In genomic region chr5:43036856-43037711, GRCh38 we compare ENCODE assay signal across 9 cellular contexts. TPM values are rescaled to one million over a fixed set of nuclear protein-coding genes. Genes with fewer than 3 reads are reported as not detected.
DNase-seq lines count a peak whose midpoint lies in the region; ATAC-seq and TF ChIP-seq lines count a peak whose summit lies in the region.
"Had no signal": no experiment of that assay in that cellular context is flagged by ENCODE, and none has a peak within 500 bp of the region (broad histone marks: within the 10 kb centered on the region; RNA-seq: fewer than 3 reads in every experiment).

No MANE protein-coding gene starts in this region.

- H3K36me3 ChIP-seq in mammary epithelial cell (ENCODE audit: insufficient read depth, low read length) (no peaks in the 10 kb centered on the region), thyroid gland (no peaks in the 10 kb centered on the region)

- peaks cover 46% of the 10 kb centered on the region for H3K4me1 Mint-ChIP-seq in activated T-cell treated with anti-CD3 and anti-CD28 coated beads, Interleukin-2, amount 50 U/mL, for 4 hours (ENCODE audit: low read depth)

- H3K4me1 ChIP-seq in mammary epithelial cell (ENCODE audit: insufficient read depth, low read length), result peaks cover 5% of the 10 kb centered on the region
- H3K4me1 ChIP-seq in thyroid gland, result peaks cover 6 to 12% of the 10 kb centered on the region in 2 donors
- H3K4me1 ChIP-seq: Caco-2 had no signal

- no peaks in the 10 kb centered on the region for H4K20me1 ChIP-seq in mammary epithelial cell (ENCODE audit: insufficient read depth, low read length)

- peaks cover 46% of the 10 kb centered on the region for H3K79me2 ChIP-seq in mammary epithelial cell (ENCODE audit: insufficient read depth, low read length)

- TF ChIP-seq CTCF in mammary epithelial cell (conservative IDR thresholded peaks at IDR 0.05 in 1 of 2, IDR thresholded peaks at IDR 0.05 in 1 of 2; ENCODE audit: extremely low read depth in 1 of 2, insufficient read depth in 1 of 2, low read depth in 1 of 2, low read length in 2 of 2) (no peak), thyroid gland (IDR thresholded peaks at IDR 0.05) (no peak)

- peak overlapping the region; percentile 80 for H3K4me3 Mint-ChIP-seq in activated T-cell treated with anti-CD3 and anti-CD28 coated beads, Interleukin-2, amount 50 U/mL, for 4 hours

- 68% methylated on average over 22 of the region's 38 CpGs for WGBS in mammary epithelial cell (ENCODE audit: low coverage, missing lambda C conversion rate)
- 28 to 39% methylated on average over 38 of the region's 38 CpGs for WGBS in thyroid gland, 2 donors

- no peaks in the 10 kb centered on the region for H3K9me3 Mint-ChIP-seq in activated T-cell treated with anti-CD3 and anti-CD28 coated beads, Interleukin-2, amount 50 U/mL, for 4 hours

- H3K4me2 ChIP-seq in mammary epithelial cell (ENCODE audit: insufficient read depth, low read depth, low read length), result peak overlapping the region; percentile 72

- peak overlapping the region in 2 of 3 experiments; percentile 42 to 55 for H3K4me3 ChIP-seq in mammary epithelial cell (replicated peaks in 1 of 3; ENCODE audit: insufficient read depth in 1 of 3, low read depth in 2 of 3, low read length in 3 of 3)
- no peak overlapping the region for H3K4me3 ChIP-seq in thyroid gland (replicated peaks in 1 of 3)

- H3K9me3 ChIP-seq in mammary epithelial cell (replicated peaks; ENCODE audit: insufficient read depth, low read length) (peaks cover 16% of the 10 kb centered on the region), thyroid gland (no peaks in the 10 kb centered on the region)
- H3K9me3 ChIP-seq: Caco-2 had no signal

- no TSS peak for BruUV-seq in mammary epithelial cell (replicated peaks; lab: Mats Ljungman, UMichigan)

- TF ChIP-seq POLR2A in thyroid gland (IDR thresholded peaks at IDR 0.05), result no peak

- H3K36me3 Mint-ChIP-seq in activated T-cell treated with anti-CD3 and anti-CD28 coated beads, Interleukin-2, amount 50 U/mL, for 4 hours (ENCODE audit: insufficient read depth), result no peaks in the 10 kb centered on the region

- H3K27ac ChIP-seq in mammary epithelial cell (ENCODE audit: insufficient read depth, low read depth, low read length), result no peak overlapping the region
- peak overlapping the region in 2 of 3 donors; percentile 43 to 61 for H3K27ac ChIP-seq in thyroid gland

- dilution Hi-C loops in mammary epithelial cell (cut with HindIII; ENCODE audit: low sequenced_read_pairs), result no loop called here

- H3K27me3 Mint-ChIP-seq in activated T-cell treated with anti-CD3 and anti-CD28 coated beads, Interleukin-2, amount 50 U/mL, for 4 hours (ENCODE audit: low read depth), result no peaks in the 10 kb centered on the region

- H3K27me3 ChIP-seq in mammary epithelial cell (ENCODE audit: insufficient read depth, low read length), result no peaks in the 10 kb centered on the region
- peaks cover 43% of the 10 kb centered on the region for H3K27me3 ChIP-seq in thyroid gland

- in situ Hi-C loops in mammary epithelial cell (cut with MboI; ENCODE audit: low sequenced_read_pairs in 2 of 2), result loop anchor here in 1 of 2 donors (25.0 kb wide), 1 partner anchor 125 kb away; no protein-coding TSS in a partner anchor

- CTCF ChIA-PET in mammary epithelial cell (lab: Charles Lee; ENCODE audit: low non-redundant PET), result interaction anchor here (0.6 kb wide), 1 partner anchor 38 kb away, joined by 3 read pairs; no protein-coding TSS in a partner anchor

- no peak overlapping the region for H3K9ac ChIP-seq in mammary epithelial cell (ENCODE audit: insufficient read depth, low read length)

- intact Hi-C loops in mammary epithelial cell (cut with micrococcal nuclease) (no loop called here), thyroid gland (cut with DNase I) (loop anchor here (5.0 kb wide), 1 partner anchor 45 kb away; no protein-coding TSS in a partner anchor)

- DNase-seq in activated T-cell treated with anti-CD3 and anti-CD28 coated beads, Interleukin-2, amount 50 U/mL, for 4 hours, result no peak
- DNase-seq in activated T-cell treated with anti-CD3 and anti-CD28 coated beads, Interleukin-2, amount 50 U/mL, for 48 hours, result no peak
- no peak for DNase-seq in mammary epithelial cell
- DNase-seq in left kidney (ENCODE audit: low read depth, low spot score), result peak; percentile 59
- DNase-seq in thyroid gland, result no peak
- no peak for DNase-seq in stimulated activated naive CD4-positive, alpha-beta T cell (lab: John Stamatoyannopoulos, UW)
- no peak for DNase-seq in occipital lobe (lab: John Stamatoyannopoulos, UW)
- DNase-seq: Caco-2 had no signal

- H2AFZ ChIP-seq in mammary epithelial cell (ENCODE audit: low read depth, low read length), result peak overlapping the region; percentile 70

- no peak for ATAC-seq in activated T-cell treated with anti-CD3 and anti-CD28 coated beads, Interleukin-2, amount 50 U/mL, for 4 hours
- ATAC-seq in GM18858 (IDR thresholded peaks at IDR 0.05; ENCODE audit: unreplicated experiment), result no peak

RNA-seq across cellular contexts. Expression of gene ANXA2R, which starts 3.0 kb away (rescaled TPM):
- 1 to 10 TPM; 2.6 to 4.0 (median 3.5) TPM for total RNA-seq in activated T-cell treated with anti-CD3 and anti-CD28 coated beads, Interleukin-2, amount 50 U/mL, for 4 hours
- total RNA-seq in mammary epithelial cell (1 to 10 TPM; 2.2 TPM), thyroid gland (1 to 10 TPM; 1.2 to 6.3 (median 4.0) TPM), occipital lobe (0.31 TPM)
- polyA plus RNA-seq in mammary epithelial cell, result 0.07 TPM
- not detected for polyA minus RNA-seq in mammary epithelial cell

Comparison
In these comparisons a context has a peak if more than half of its experiments do, and no peak if none do; other contexts are left out.
1. H3K4me3 ChIP-seq: peak in mammary epithelial cell (2 of 3); none in thyroid gland (0 of 3).